ENCODE assay signal across 20 cellular contexts in the genomic region with DNA sequence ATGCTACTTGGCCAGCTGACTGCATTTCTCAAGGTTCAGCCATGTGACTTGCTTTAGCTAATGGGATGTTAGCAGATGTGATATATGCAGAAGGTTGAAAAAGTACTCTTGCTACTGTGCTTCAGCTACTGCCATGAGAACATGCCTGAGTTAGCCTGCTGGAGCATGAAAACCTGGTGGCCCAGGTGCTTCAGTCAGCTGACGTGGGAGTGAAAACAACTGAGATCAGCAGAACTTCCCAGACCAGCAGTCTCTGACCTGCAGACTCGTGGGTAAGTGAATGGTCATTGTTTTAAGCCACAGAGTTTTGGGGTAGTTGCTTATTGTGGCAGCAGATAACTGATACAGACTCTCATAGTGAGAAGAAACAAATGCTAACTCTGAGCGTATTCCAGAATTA.
A peak's percentile ranks its signal among the peaks of the same experiment; 100 is the strongest.
DNase-seq lines count a peak whose midpoint lies in the region; ATAC-seq and TF ChIP-seq lines count a peak whose summit lies in the region.
"Had no signal": no experiment of that assay in that cellular context is flagged by ENCODE, and none has a peak within 500 bp of the region (broad histone marks: within the 10 kb centered on the region; RNA-seq: fewer than 3 reads in every experiment).

No MANE protein-coding gene starts in this region.

- peaks cover 62% of the 10 kb centered on the region for H3K9me3 Mint-ChIP-seq in endodermal cell
- H3K9me3 Mint-ChIP-seq in activated CD8-positive, alpha-beta T cell treated with anti-CD3 and anti-CD28 coated beads for 36 hours = peaks cover 3% of the 10 kb centered on the region

- H3K4me1 ChIP-seq in Karpas-422 (ENCODE audit: low read length) (peaks cover 9% of the 10 kb centered on the region), OCI-LY7 (ENCODE audit: insufficient read depth, low read length, poor library complexity, severe bottlenecking) (peaks cover 8% of the 10 kb centered on the region), endodermal cell (ENCODE audit: control insufficient read depth, insufficient read depth, low read length) (no peaks in the 10 kb centered on the region)
- H3K4me1 ChIP-seq: HAP-1 had no signal

- intact Hi-C loops in OCI-LY7 (cut with micrococcal nuclease; ENCODE audit: unreplicated experiment) = no loop called here
- intact Hi-C loops in activated CD8-positive, alpha-beta T cell treated with anti-CD3 and anti-CD28 coated beads for 36 hours (cut with micrococcal nuclease) = no loop called here

- H3K9ac ChIP-seq in Karpas-422 (ENCODE audit: low read length) (no peak overlapping the region), endodermal cell (ENCODE audit: extremely low read depth, low read length, poor library complexity, severe bottlenecking) (no peak overlapping the region)
- H3K9ac ChIP-seq: BLaER1 had no signal

- no peak overlapping the region for H3K27ac Mint-ChIP-seq in endodermal cell
- no peak overlapping the region for H3K27ac Mint-ChIP-seq in activated CD8-positive, alpha-beta T cell treated with anti-CD3 and anti-CD28 coated beads for 36 hours
- H3K27ac Mint-ChIP-seq: B cell; CD4-positive, alpha-beta T cell; CD8-positive, alpha-beta memory T cell; HFFc6 had no signal

- peak; percentile 23 for DNase-seq in Karpas-422
- DNase-seq in OCI-LY7 (ENCODE audit: low spot score) = peak; percentile 11
- DNase-seq in endodermal cell = no peak
- DNase-seq in activated CD8-positive, alpha-beta T cell treated with anti-CD3 and anti-CD28 coated beads for 36 hours = no peak
- no peak for DNase-seq in omental fat pad (ENCODE audit: low spot score)
- DNase-seq: CD4-positive, alpha-beta T cell; CD8-positive, alpha-beta memory T cell; DMS 273 treated with DMSO at 0.1 percent for 48 hours; DMS79; EL; GDM1; GOT3; HFFc6 had no signal

- H3K4me2 ChIP-seq in Karpas-422 (ENCODE audit: low read depth, low read length, poor library complexity, severe bottlenecking) = no peak overlapping the region
- no peak overlapping the region for H3K4me2 ChIP-seq in OCI-LY7 (ENCODE audit: low read length)
- H3K4me2 ChIP-seq: BLaER1 had no signal

- no TSS peak for BruUV-seq in OCI-LY7 (replicated peaks; lab: Mats Ljungman, UMichigan)

- H3K36me3 ChIP-seq in Karpas-422 (ENCODE audit: insufficient read depth, low read length) = no peaks in the 10 kb centered on the region
- H3K36me3 ChIP-seq in OCI-LY7 (ENCODE audit: insufficient read depth, low read length) = no peaks in the 10 kb centered on the region
- no peaks in the 10 kb centered on the region for H3K36me3 ChIP-seq in endodermal cell (ENCODE audit: control insufficient read depth, insufficient read depth, low read length)
- H3K36me3 ChIP-seq: BLaER1, HAP-1 had no signal

- no peak for TF ChIP-seq CTCF in OCI-LY7 (conservative IDR thresholded peaks at IDR 0.05; ENCODE audit: low read length)
- no peak for TF ChIP-seq CTCF in endodermal cell (conservative IDR thresholded peaks at IDR 0.05)
- no peak for TF ChIP-seq CTCF in activated CD8-positive, alpha-beta T cell treated with anti-CD3 and anti-CD28 coated beads for 36 hours (IDR thresholded peaks at IDR 0.05)
- TF ChIP-seq CTCF in omental fat pad (IDR thresholded peaks at IDR 0.05) = no peak

- H3K4me3 ChIP-seq in Karpas-422 (ENCODE audit: low read length) (no peak overlapping the region), OCI-LY7 (ENCODE audit: low read depth, low read length, poor library complexity, severe bottlenecking) (no peak overlapping the region), endodermal cell (ENCODE audit: low read length) (peak overlapping the region; percentile 13)
- H3K4me3 ChIP-seq: BLaER1, GM12878, HAP-1 had no signal

- H3K27me3 ChIP-seq in Karpas-422 (ENCODE audit: low read length) = no peaks in the 10 kb centered on the region
- no peaks in the 10 kb centered on the region for H3K27me3 ChIP-seq in endodermal cell (ENCODE audit: control insufficient read depth, insufficient read depth, low read length, poor library complexity, severe bottlenecking)
- H3K27me3 ChIP-seq: BLaER1 had no signal

- no peaks in the 10 kb centered on the region for H4K20me1 ChIP-seq in Karpas-422 (ENCODE audit: insufficient read depth, low read depth, low read length)
- H4K20me1 ChIP-seq in OCI-LY7 (ENCODE audit: insufficient read depth, low read length) = no peaks in the 10 kb centered on the region
- H4K20me1 ChIP-seq: BLaER1 had no signal

- H3K9me2 ChIP-seq in Karpas-422 (replicated peaks; ENCODE audit: insufficient read depth, low read length) (no peaks in the 10 kb centered on the region), OCI-LY7 (ENCODE audit: insufficient read depth, low read length) (no peaks in the 10 kb centered on the region)

- peaks cover 28% of the 10 kb centered on the region for H3K4me1 Mint-ChIP-seq in endodermal cell
- H3K4me1 Mint-ChIP-seq in activated CD8-positive, alpha-beta T cell treated with anti-CD3 and anti-CD28 coated beads for 36 hours (ENCODE audit: low read depth) = no peaks in the 10 kb centered on the region
- H3K4me1 Mint-ChIP-seq: B cell; CD8-positive, alpha-beta memory T cell had no signal

- H3K79me2 ChIP-seq in Karpas-422 (ENCODE audit: low read length) (no peaks in the 10 kb centered on the region), OCI-LY7 (ENCODE audit: insufficient read depth, low read depth, low read length) (no peaks in the 10 kb centered on the region)

- H3K9me3 ChIP-seq in Karpas-422 (ENCODE audit: low read length) = no peaks in the 10 kb centered on the region
- peaks cover 12% of the 10 kb centered on the region; the same call in 1 of the 2 replicates for H3K9me3 ChIP-seq in OCI-LY7 (ENCODE audit: low read length)
- H3K9me3 ChIP-seq in endodermal cell (ENCODE audit: control insufficient read depth, low read length) = peaks cover 56% of the 10 kb centered on the region
- H3K9me3 ChIP-seq: HAP-1 had no signal

- no peak overlapping the region for H3K4me3 Mint-ChIP-seq in endodermal cell
- no peak overlapping the region for H3K4me3 Mint-ChIP-seq in activated CD8-positive, alpha-beta T cell treated with anti-CD3 and anti-CD28 coated beads for 36 hours
- H3K4me3 Mint-ChIP-seq: B cell; CD4-positive, alpha-beta T cell; CD8-positive, alpha-beta memory T cell; HFFc6 had no signal

- CTCF ChIA-PET in OCI-LY7 (lab: Charles Lee; ENCODE audit: unreplicated experiment) = interaction anchor here (0.6 to 1.3 kb wide), 4 partner anchors 9 to 39 kb away, joined by 3 to 4 read pairs (median 4); no protein-coding TSS in a partner anchor
- CTCF ChIA-PET in activated CD8-positive, alpha-beta T cell treated with anti-CD3 and anti-CD28 coated beads for 36 hours (lab: Charles Lee) = no interaction called here

- 93 to 95% methylated on average over 3 of the region's 3 CpGs for WGBS in endodermal cell (ENCODE audit: insufficient coverage in 1 of 2, insufficient read length in 1 of 2), 2 experiments

- POLR2A ChIA-PET in OCI-LY7 (lab: Charles Lee) = interaction anchor here (0.5 to 1.1 kb wide), 3 partner anchors 10 to 431 kb away, joined by 3 read pairs; no protein-coding TSS in a partner anchor
- POLR2A ChIA-PET in activated CD8-positive, alpha-beta T cell treated with anti-CD3 and anti-CD28 coated beads for 36 hours (lab: Charles Lee) = no interaction called here

- H3K36me3 Mint-ChIP-seq in endodermal cell (ENCODE audit: low read depth) = peaks cover 21% of the 10 kb centered on the region
- H3K36me3 Mint-ChIP-seq in activated CD8-positive, alpha-beta T cell treated with anti-CD3 and anti-CD28 coated beads for 36 hours (ENCODE audit: low read depth) = no peaks in the 10 kb centered on the region
- H3K36me3 Mint-ChIP-seq: CD8-positive, alpha-beta memory T cell had no signal

- no peak overlapping the region for H3K27ac ChIP-seq in Karpas-422 (ENCODE audit: low read length)
- no peak overlapping the region for H3K27ac ChIP-seq in OCI-LY7 (ENCODE audit: low read depth, low read length, poor library complexity, severe bottlenecking)
- H3K27ac ChIP-seq in endodermal cell (ENCODE audit: low read depth, low read length) = no peak overlapping the region
- H3K27ac ChIP-seq: 22Rv1, BLaER1, C4-2B had no signal

- H3K27me3 Mint-ChIP-seq in endodermal cell (ENCODE audit: insufficient read depth) = peaks cover 13% of the 10 kb centered on the region
- H3K27me3 Mint-ChIP-seq in activated CD8-positive, alpha-beta T cell treated with anti-CD3 and anti-CD28 coated beads for 36 hours = peaks cover 18% of the 10 kb centered on the region

- no peak overlapping the region for H2AFZ ChIP-seq in Karpas-422 (ENCODE audit: low read length)
- H2AFZ ChIP-seq in OCI-LY7 (ENCODE audit: low read length) = peak overlapping the region; percentile 9; the same call in 1 of the 2 replicates

- no peak for ATAC-seq in activated CD8-positive, alpha-beta T cell treated with anti-CD3 and anti-CD28 coated beads for 36 hours
- ATAC-seq in omental fat pad (ENCODE audit: low FRiP score) (no peak), GM21526 (IDR thresholded peaks at IDR 0.05; ENCODE audit: low FRiP score, unreplicated experiment) (no peak)
- ATAC-seq: GM12878 had no signal

Comparison
In these comparisons a context has a peak if more than half of its experiments do, and no peak if none do; other contexts are left out.
1. DNase-seq: peak in Karpas-422 (single experiment) and OCI-LY7 (single experiment); none in endodermal cell (single experiment), activated CD8-positive, alpha-beta T cell treated with anti-CD3 and anti-CD28 coated beads for 36 hours (single experiment) and omental fat pad (single experiment).